Comparison of ENCODE assay signal across 8 cellular contexts in genomic region chr19:13843104-13843921, GRCh38. TPM values are rescaled to one million over a fixed set of nuclear protein-coding genes. Genes with fewer than 3 reads are reported as not detected.
DNase-seq lines count a peak whose midpoint lies in the region; ATAC-seq, FAIRE-seq and TF ChIP-seq lines count a peak whose summit lies in the region.

No MANE protein-coding gene starts in this region.

- intact Hi-C loops in natural killer cell (cut with micrococcal nuclease): no loop called here

- no peaks in the 10 kb centered on the region for H3K27me3 Mint-ChIP-seq in T-helper 2 cell treated with Interferon-gamma antibody and Interleukin-4, amounts not matched to agents 5 μg/mL and 100 μg/mL, for 36 hours (ENCODE audit: low read depth)
- H3K27me3 Mint-ChIP-seq in natural killer cell (ENCODE audit: low read depth in 2 of 2): no peaks in the 10 kb centered on the region

- in situ Hi-C loops in SK-MEL-5 (cut with HindIII; ENCODE audit: low pct_unique_long_range_greater_than_20kb, low sequenced_read_pairs): no loop called here

- H3K4me1 Mint-ChIP-seq in T-helper 2 cell treated with Interferon-gamma antibody and Interleukin-4, amounts not matched to agents 5 μg/mL and 100 μg/mL, for 36 hours (ENCODE audit: low read depth): peaks cover 39% of the 10 kb centered on the region
- H3K4me1 Mint-ChIP-seq in natural killer cell: peaks cover 56 to 74% of the 10 kb centered on the region in 2 donors

- H3K27ac Mint-ChIP-seq in T-helper 2 cell treated with Interferon-gamma antibody and Interleukin-4, amounts not matched to agents 5 μg/mL and 100 μg/mL, for 36 hours: peak overlapping the region; percentile 96
- H3K27ac Mint-ChIP-seq in natural killer cell: peak overlapping the region; percentile 99 to 100

- H3K27ac ChIP-seq in epithelial cell of prostate: peak overlapping the region; percentile 100

- no peak for TF ChIP-seq CTCF in natural killer cell (IDR thresholded peaks at IDR 0.05)

- no peak for DNase-seq in T-helper 2 cell treated with Interferon-gamma antibody and Interleukin-4, amounts not matched to agents 5 μg/mL and 100 μg/mL, for 36 hours (ENCODE audit: low spot score)
- DNase-seq in T-helper 2 cell (no peak), SK-MEL-5 (ENCODE audit: low read depth, low spot score) (peak; percentile 53), epithelial cell of prostate (ENCODE audit: low read depth, low spot score) (no peak), natural killer cell (peak; percentile 28), amniotic stem cell (lab: John Stamatoyannopoulos, UW) (no peak), H54 (ENCODE audit: insufficient read length, low spot score) (no peak)

- ATAC-seq in natural killer cell (no peak), HG03135 (IDR thresholded peaks at IDR 0.05; ENCODE audit: unreplicated experiment) (no peak)

- FAIRE-seq in H54 (lab: Jason Lieb, UNC): no peak

- peaks cover 21% of the 10 kb centered on the region for H3K36me3 Mint-ChIP-seq in T-helper 2 cell treated with Interferon-gamma antibody and Interleukin-4, amounts not matched to agents 5 μg/mL and 100 μg/mL, for 36 hours (ENCODE audit: low read depth)
- no peaks in the 10 kb centered on the region for H3K36me3 Mint-ChIP-seq in natural killer cell

- no peaks in the 10 kb centered on the region for H3K9me3 Mint-ChIP-seq in T-helper 2 cell treated with Interferon-gamma antibody and Interleukin-4, amounts not matched to agents 5 μg/mL and 100 μg/mL, for 36 hours
- no peaks in the 10 kb centered on the region for H3K9me3 Mint-ChIP-seq in natural killer cell

- peak overlapping the region; percentile 92 for H3K4me3 Mint-ChIP-seq in T-helper 2 cell treated with Interferon-gamma antibody and Interleukin-4, amounts not matched to agents 5 μg/mL and 100 μg/mL, for 36 hours
- peak overlapping the region; percentile 83 for H3K4me3 Mint-ChIP-seq in natural killer cell

- no peak for TF ChIP-seq POLR2A in H54 (IDR thresholded peaks at IDR 0.05; ENCODE audit: low read depth, low read length)

RNA-seq across cellular contexts. Expression of gene NANOS3, which starts 33.6 kb away (rescaled TPM):
- total RNA-seq in SK-MEL-5 (2014; rRNA removed; shearing (Covaris generic)): not detected in 2 replicates
- not detected in 2 replicates for polyA plus RNA-seq in SK-MEL-5 (2015; cell fraction: cytosol; rRNA removed)
- not detected in 2 replicates for polyA plus RNA-seq in SK-MEL-5 (2015; cell fraction: nucleus; rRNA removed)
- 1 to 10 TPM; 2.6 to 6.3 (median 3.0) TPM for total RNA-seq in natural killer cell

RNA-seq across cellular contexts. Expression of gene ZSWIM4, which starts 48.1 kb away (rescaled TPM):
- 1.3 and 1.4 TPM in 2 replicates for total RNA-seq in SK-MEL-5 (2014; rRNA removed; shearing (Covaris generic))
- polyA plus RNA-seq in SK-MEL-5 (2015; cell fraction: cytosol; rRNA removed): 5.9 and 8.7 TPM in 2 replicates
- 3.6 and 4.3 TPM in 2 replicates for polyA plus RNA-seq in SK-MEL-5 (2015; cell fraction: nucleus; rRNA removed)
- total RNA-seq in natural killer cell: 1 to 10 TPM; 5.8 to 5.9 (median 5.9) TPM

Comparison
In these comparisons a context has a peak if more than half of its experiments do, and no peak if none do; other contexts are left out.
1. DNase-seq: peak in SK-MEL-5 (single experiment) and natural killer cell (single experiment); none in T-helper 2 cell treated with Interferon-gamma antibody and Interleukin-4, amounts not matched to agents 5 μg/mL and 100 μg/mL, for 36 hours (single experiment), T-helper 2 cell (0 of 5), epithelial cell of prostate (single experiment), amniotic stem cell (single experiment) and H54 (single experiment).